Comparison of ENCODE assay signal across 19 cellular contexts in the genomic region with DNA sequence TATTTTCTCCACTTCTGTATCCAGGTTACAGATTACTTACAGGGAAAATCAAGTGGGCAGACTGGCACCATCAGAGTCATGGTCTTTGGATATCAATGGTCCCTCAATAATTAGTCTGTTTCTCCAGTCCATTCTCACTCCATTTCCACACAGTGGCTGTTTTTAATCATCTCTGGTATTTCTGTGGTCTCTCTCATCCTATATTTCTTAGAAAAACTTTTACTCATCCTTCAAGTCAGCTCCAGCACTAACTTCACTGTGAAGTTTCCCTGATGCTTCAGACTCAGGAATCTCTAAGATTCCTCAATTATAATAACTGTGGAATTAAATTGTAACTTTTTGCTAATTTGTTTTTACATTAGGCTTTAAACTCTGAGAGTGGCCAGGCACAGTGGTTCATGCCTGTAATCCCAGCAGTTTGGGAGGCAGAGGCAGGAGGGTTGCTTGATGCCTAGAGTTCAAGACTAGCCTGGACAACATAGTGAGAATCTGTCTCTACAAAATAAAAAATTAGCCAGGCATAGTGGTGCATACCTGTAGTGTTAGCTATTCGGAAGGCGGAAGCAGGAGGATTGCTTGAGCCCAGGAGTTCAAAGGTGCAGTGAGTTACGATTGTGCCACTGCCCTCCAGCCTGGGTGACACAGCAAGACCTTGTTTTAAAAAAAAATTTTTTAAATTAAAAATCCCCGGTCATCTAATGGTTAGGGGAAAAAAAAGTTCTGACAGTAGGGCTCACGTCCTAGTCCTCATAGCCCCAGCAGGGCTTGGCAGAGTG. TPM values are rescaled to one million over a fixed set of nuclear protein-coding genes. Genes with fewer than 3 reads are reported as not detected.
"Had no signal": no experiment of that assay in that cellular context is flagged by ENCODE, and none has a peak within 500 bp of the region (broad histone marks: within the 10 kb centered on the region; RNA-seq: fewer than 3 reads in every experiment).

No MANE protein-coding gene starts in this region.

- ATAC-seq: esophagus mucosa, foreskin keratinocyte, heart right ventricle, left lung had no signal

- H3K27ac ChIP-seq: colonic mucosa, foreskin keratinocyte, heart right ventricle, left lung, suprapubic skin had no signal

- H3K4me1 ChIP-seq: colonic mucosa, foreskin keratinocyte, heart right ventricle, left lung, suprapubic skin had no signal

- H3K27me3 ChIP-seq: colonic mucosa, foreskin keratinocyte, heart right ventricle, left lung, suprapubic skin had no signal

- H3K36me3 ChIP-seq: colonic mucosa, left lung, suprapubic skin had no signal

- DNase-seq: activated B cell treated with CpG ODN at 0.5 μM for 24 hours; activated CD4-positive, alpha-beta T cell treated with anti-CD3 and anti-CD28 coated beads for 48 hours; activated CD8-positive, alpha-beta memory T cell treated with anti-CD3 and anti-CD28 coated beads, Interleukin-2, amount 50 U/mL, for 48 hours; activated naive CD8-positive, alpha-beta T cell treated with anti-CD3 and anti-CD28 coated beads, Interleukin-2, amount 10 ng/mL, durations not matched to agents 7 days and 5 days; central memory CD4-positive, alpha-beta T cell; colonic mucosa; foreskin keratinocyte; heart right ventricle; left lung; nucleus accumbens; stimulated activated CD4-positive, alpha-beta T cell treated with anti-CD3 and anti-CD28 coated beads, Interleukin-4, amount 100 ng/mL, for 4 hours; stimulated activated CD8-positive, alpha-beta memory T cell treated with anti-CD3 and anti-CD28 coated beads, Interleukin-4, amount 100 ng/mL, for 48 hours; stimulated activated naive CD4-positive, alpha-beta T cell treated with Interleukin-2 at 50 U/mL for 16 hours; T-helper 2 cell had no signal

- H3K9me3 ChIP-seq: colonic mucosa, left lung, suprapubic skin had no signal

- H3K4me3 ChIP-seq: colonic mucosa, heart right ventricle, left lung, suprapubic skin had no signal

- FAIRE-seq: islet of Langerhans had no signal

RNA-seq across cellular contexts. Expression of a gene that starts 10.6 kb away (rescaled TPM):
- total RNA-seq: activated B cell treated with CpG ODN at 0.5 μM for 24 hours; activated T-helper 1 cell treated with anti-CD3 and anti-CD28 coated beads, Interleukin-12 subunit alpha, Interleukin-12 subunit beta, Interleukin-2, Interleukin-4 antibody, amounts not matched to agents 30 ng/mL and 10 ng/mL and 1 ng/mL, durations not matched to agents 14 hours and 24 hours and 36 hours; esophagus mucosa; foreskin keratinocyte; posterior vena cava; suprapubic skin had no signal
- polyA plus RNA-seq: foreskin keratinocyte had no signal

RNA-seq across cellular contexts. Expression of a gene that starts 22.7 kb away (rescaled TPM):
- total RNA-seq: esophagus mucosa had no signal
